ENCODE assay signal across 16 cellular contexts in the genomic region with DNA sequence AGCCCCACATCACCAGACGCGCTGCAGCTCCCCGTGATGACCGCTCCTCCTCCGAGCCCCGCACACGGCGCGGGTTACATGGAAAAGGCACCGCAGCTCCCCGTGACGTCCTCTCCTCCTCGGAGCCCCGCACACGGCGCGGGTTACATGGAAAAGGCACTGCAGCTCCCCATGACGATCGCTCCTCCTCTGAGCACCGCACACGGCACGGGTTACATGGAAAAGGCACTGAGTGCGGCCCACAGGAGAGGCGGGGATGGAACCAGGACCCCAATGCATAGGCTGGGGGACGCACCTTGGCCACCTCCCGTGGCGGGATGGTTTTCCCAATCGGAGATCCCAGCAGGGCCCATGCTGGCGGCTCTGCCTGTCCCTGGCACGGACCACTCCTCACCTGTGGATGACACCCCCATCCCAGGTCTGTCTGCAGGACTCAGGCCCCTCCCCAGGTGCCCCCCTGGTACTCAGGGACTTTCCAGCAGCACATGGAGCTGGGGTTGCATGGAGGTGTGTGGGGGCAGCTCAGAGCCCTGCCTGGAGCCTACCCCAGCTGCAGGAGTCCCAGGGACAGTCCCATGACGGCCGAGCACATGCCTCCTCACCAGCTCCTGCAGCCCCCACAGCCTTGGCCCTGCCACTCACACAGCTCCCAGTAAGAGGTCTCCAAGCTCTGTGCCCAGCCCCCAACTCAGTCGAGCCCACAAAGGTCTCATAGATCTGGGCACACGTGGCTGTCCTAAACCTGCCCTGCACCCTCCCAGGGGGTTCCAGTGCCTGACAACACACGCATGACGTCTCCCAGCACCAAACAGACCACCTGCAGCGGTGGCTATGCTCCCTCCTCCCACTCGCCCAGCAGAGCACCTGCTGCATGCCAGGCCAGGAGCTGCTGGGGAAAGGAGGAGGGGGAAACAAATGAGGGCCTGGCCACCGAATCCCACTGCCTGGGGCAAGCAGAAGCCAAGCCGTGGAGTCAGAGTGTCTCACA.
DNase-seq lines count a peak whose midpoint lies in the region; ATAC-seq, FAIRE-seq and TF ChIP-seq lines count a peak whose summit lies in the region.
"Had no signal": no experiment of that assay in that cellular context is flagged by ENCODE, and none has a peak within 500 bp of the region (broad histone marks: within the 10 kb centered on the region; RNA-seq: fewer than 3 reads in every experiment).

No MANE protein-coding gene starts in this region.

- H3K27ac ChIP-seq in kidney (ENCODE audit: low read depth in 2 of 2, low read length in 2 of 2) (no peak overlapping the region), aorta (ENCODE audit: low read depth in 1 of 2, low read length in 2 of 2) (no peak overlapping the region)
- H3K27ac ChIP-seq: foreskin keratinocyte, left ventricle myocardium inferior, SJSA1 had no signal

- TF ChIP-seq CTCF in kidney (IDR thresholded peaks at IDR 0.05; ENCODE audit: borderline replicate concordance, extremely low read depth, insufficient read depth) (no peak), GM13977 (IDR thresholded peaks at IDR 0.05; ENCODE audit: extremely low read depth, insufficient read depth, missing control alignments) (no peak)

- H3K27me3 ChIP-seq in aorta (ENCODE audit: control insufficient read depth in 1 of 2, insufficient read depth in 2 of 2, low read length in 1 of 2): no peaks in the 10 kb centered on the region
- H3K27me3 ChIP-seq: foreskin keratinocyte had no signal

- FAIRE-seq in kidney (lab: Jason Lieb, UNC): no peak

- DNase-seq in stimulated activated CD4-positive, alpha-beta T cell treated with anti-CD3 and anti-CD28 coated beads, Interleukin-4, amount 100 ng/mL, for 24 hours: peak; percentile 1
- no peak for DNase-seq in stimulated activated CD4-positive, alpha-beta T cell treated with anti-CD3 and anti-CD28 coated beads, Interleukin-12 subunit alpha, Interleukin-12 subunit beta, amount 100 ng/mL, for 4 hours
- DNase-seq in NCI-H526 (lab: John Stamatoyannopoulos, UW) (peak; percentile 23 to 70), kidney (peak; percentile 58), aorta (peak; percentile 33 to 59), DMS53 treated with DMSO at 0.1 percent for 48 hours (lab: John Stamatoyannopoulos, UW; ENCODE audit: unreplicated experiment) (no peak), GM13977 (ENCODE audit: low spot score) (no peak)
- DNase-seq: amygdala; cerebellar nuclear complex; DMS153; foreskin keratinocyte; left ventricle myocardium inferior; NCI-H2029; stimulated activated CD4-positive, alpha-beta T cell treated with anti-CD3 and anti-CD28 coated beads, Interleukin-15, amount 100 ng/mL, for 24 hours had no signal

- H3K4me3 ChIP-seq in kidney (ENCODE audit: low read length in 2 of 2): no peak overlapping the region
- H3K4me3 ChIP-seq in aorta (ENCODE audit: low read length in 2 of 2): no peak overlapping the region
- H3K4me3 ChIP-seq: left ventricle myocardium inferior, SJSA1 had no signal

- H3K4me1 ChIP-seq in kidney (ENCODE audit: control insufficient read depth in 1 of 2, insufficient read depth in 1 of 2, low read depth in 1 of 2, low read length in 2 of 2) (no peaks in the 10 kb centered on the region), aorta (ENCODE audit: control insufficient read depth in 1 of 2, insufficient read depth in 2 of 2, low read length in 2 of 2) (no peaks in the 10 kb centered on the region)
- H3K4me1 ChIP-seq: foreskin keratinocyte, SJSA1 had no signal

- no peak overlapping the region for H3K9ac ChIP-seq in kidney (ENCODE audit: low read length in 2 of 2)

- H3K36me3 ChIP-seq in kidney (ENCODE audit: control insufficient read depth in 1 of 2, insufficient read depth in 2 of 2, low read length in 2 of 2): no peaks in the 10 kb centered on the region
- no peaks in the 10 kb centered on the region for H3K36me3 ChIP-seq in aorta (ENCODE audit: control insufficient read depth in 1 of 2, insufficient read depth in 2 of 2, low read length in 1 of 2)
- H3K36me3 ChIP-seq: left ventricle myocardium inferior, SJSA1 had no signal

- ATAC-seq in aorta (ENCODE audit: low FRiP score): no peak
- ATAC-seq in HG02884 (IDR thresholded peaks at IDR 0.05; ENCODE audit: unreplicated experiment): no peak
- ATAC-seq: foreskin keratinocyte had no signal

- 82% methylated on average over 40 of the region's 40 CpGs for WGBS in aorta, 2 donors

- H3K9me3 ChIP-seq in kidney (ENCODE audit: control insufficient read depth in 1 of 2, low read length in 2 of 2): no peaks in the 10 kb centered on the region
- no peaks in the 10 kb centered on the region for H3K9me3 ChIP-seq in aorta (ENCODE audit: control insufficient read depth, low read length)
- H3K9me3 ChIP-seq: left ventricle myocardium inferior, SJSA1 had no signal

- intact Hi-C loops in kidney (cut with DNase I) (no loop called here), aorta (cut with DNase I) (no loop called here)

- in situ Hi-C loops in GM13977 (cut with MboI; ENCODE audit: low pct_unique_long_range_greater_than_20kb, low sequenced_read_pairs, unreplicated experiment): no loop called here

Comparison
In these comparisons a context has a peak if more than half of its experiments do, and no peak if none do; other contexts are left out.
1. DNase-seq: peak in stimulated activated CD4-positive, alpha-beta T cell treated with anti-CD3 and anti-CD28 coated beads, Interleukin-4, amount 100 ng/mL, for 24 hours (single experiment), NCI-H526 (2 of 2), kidney (single experiment) and aorta (2 of 2); none in stimulated activated CD4-positive, alpha-beta T cell treated with anti-CD3 and anti-CD28 coated beads, Interleukin-12 subunit alpha, Interleukin-12 subunit beta, amount 100 ng/mL, for 4 hours (single experiment), DMS53 treated with DMSO at 0.1 percent for 48 hours (single experiment) and GM13977 (single experiment).